In the genomic region with DNA sequence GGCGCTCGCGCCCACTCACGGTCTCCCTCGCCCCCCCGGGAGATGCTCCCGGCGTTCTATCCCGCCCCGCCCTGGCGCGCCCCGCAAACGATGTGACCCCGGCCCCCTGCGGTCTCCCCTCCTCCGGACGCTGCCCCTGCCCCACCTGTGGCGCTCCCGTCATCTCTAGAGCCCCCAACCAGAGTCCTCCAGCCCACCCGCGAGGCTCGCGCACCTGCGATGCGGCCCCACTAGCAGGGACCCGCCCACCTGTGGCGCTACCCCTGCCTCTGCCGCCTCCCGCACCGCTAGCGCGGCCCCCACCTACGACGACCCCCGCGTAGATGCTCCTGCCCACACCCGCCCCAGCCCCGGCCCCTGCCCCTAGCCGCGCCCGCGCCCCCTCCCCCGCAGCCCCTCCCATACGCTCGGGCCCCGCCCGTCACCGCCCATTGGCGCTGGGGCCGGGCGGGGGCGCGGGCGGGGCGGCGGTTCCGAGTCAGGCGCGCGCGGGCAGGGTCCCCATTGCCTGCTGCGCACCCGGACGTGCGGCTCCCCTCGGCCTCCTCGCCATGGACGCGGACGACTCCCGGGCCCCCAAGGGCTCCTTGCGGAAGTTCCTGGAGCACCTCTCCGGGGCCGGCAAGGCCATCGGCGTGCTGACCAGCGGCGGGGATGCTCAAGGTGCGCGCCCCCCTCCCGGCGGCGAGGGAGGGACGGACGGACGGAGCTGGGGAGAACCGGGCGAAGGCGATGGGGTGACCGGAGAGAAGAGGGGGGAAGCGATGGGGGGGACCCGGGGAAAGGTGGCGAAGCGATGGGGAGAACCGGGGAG, we compare ENCODE assay signal across 8 cellular contexts. TPM values are rescaled to one million over a fixed set of nuclear protein-coding genes. Genes with fewer than 3 reads are reported as not detected.
DNase-seq lines count a peak whose midpoint lies in the region; ATAC-seq, FAIRE-seq and TF ChIP-seq lines count a peak whose summit lies in the region.

A gene (plus strand): TSS at position 504 of the 814 bp plus-strand sequence. CDS start 48 bp downstream, at position 552.

- H3K79me2 ChIP-seq in HepG2 (ENCODE audit: insufficient read depth, low read length) = no peaks in the 10 kb centered on the region

- BruUV-seq in HepG2 (replicated peaks; lab: Mats Ljungman, UMichigan) = no TSS peak

- no peaks in the 10 kb centered on the region for H3K36me3 ChIP-seq in HepG2 (replicated peaks in 1 of 2; ENCODE audit: control insufficient read depth in 1 of 2, insufficient read depth in 2 of 2, low read length in 2 of 2)

- CTCF ChIA-PET in CD4-positive, alpha-beta T cell (lab: Charles Lee) = no interaction called here
- CTCF ChIA-PET in activated B cell treated with CpG ODN at 0.5 μM for 24 hours (lab: Charles Lee) (no interaction called here), HepG2 (lab: Yijun Ruan, JAX; ENCODE audit: low intra/inter-chr PET ratio, low total read pairs) (no interaction called here)

- WGBS in HepG2 (ENCODE audit: low lambda C conversion rate) = 52% methylated on average over 65 of the region's 96 CpGs

- H3K27ac Mint-ChIP-seq in CD4-positive, alpha-beta T cell = peak within 1 kb of the TSS; percentile 74
- peak within 1 kb of the TSS; percentile 50 for H3K27ac Mint-ChIP-seq in activated B cell treated with CpG ODN at 0.5 μM for 24 hours

- no peaks in the 10 kb centered on the region for H3K9me3 ChIP-seq in CD4-positive, alpha-beta T cell (ENCODE audit: control insufficient read depth, low read length)
- no peaks in the 10 kb centered on the region for H3K9me3 ChIP-seq in HepG2 (ENCODE audit: low read length)

- no peak for TF ChIP-seq CTCF in CD4-positive, alpha-beta T cell (IDR thresholded peaks at IDR 0.05)
- TF ChIP-seq CTCF in activated B cell treated with CpG ODN at 0.5 μM for 24 hours (IDR thresholded peaks at IDR 0.05) (no peak), HepG2 (CRISPR knock-in tag; IDR thresholded peaks at IDR 0.05) (no peak)

- POLR2A ChIA-PET in CD4-positive, alpha-beta T cell (lab: Charles Lee) = interaction anchor here (0.6 to 1.1 kb wide), 3 partner anchors 8 to 105 kb away, joined by 3 to 6 read pairs (median 3); a partner anchor contains a TSS
- POLR2A ChIA-PET in activated B cell treated with CpG ODN at 0.5 μM for 24 hours (lab: Charles Lee) = no interaction called here
- POLR2A ChIA-PET in HepG2 (lab: Yijun Ruan, JAX) = no interaction called here

- H3K9ac ChIP-seq in HepG2 (ENCODE audit: insufficient read depth, low read depth, low read length) = no peak within 1 kb of the TSS

- TF ChIP-seq EP300 in HepG2 (IDR thresholded peaks at IDR 0.05; ENCODE audit: low read depth in 2 of 2, low read length in 2 of 2) = no peak
- TF ChIP-seq EP300 in HepG2 (CRISPR knock-in tag; IDR thresholded peaks at IDR 0.05; ENCODE audit: borderline replicate concordance) = no peak

- ATAC-seq in CD4-positive, alpha-beta T cell (ENCODE audit: poor library complexity) = peak; percentile 69
- peak; percentile 44 for ATAC-seq in GM19395 (IDR thresholded peaks at IDR 0.05; ENCODE audit: unreplicated experiment)
- ATAC-seq in activated B cell treated with CpG ODN at 0.5 μM for 24 hours (ENCODE audit: low read depth) = peak; percentile 66
- ATAC-seq in HepG2 = peak; percentile 21; the same call in 1 of the 3 replicates

- peak within 1 kb of the TSS; percentile 94 for H3K4me3 Mint-ChIP-seq in CD4-positive, alpha-beta T cell
- H3K4me3 Mint-ChIP-seq in activated B cell treated with CpG ODN at 0.5 μM for 24 hours = peak within 1 kb of the TSS; percentile 90

- no peak within 1 kb of the TSS for H2AFZ ChIP-seq in HepG2 (ENCODE audit: low read length)

- in situ Hi-C loops in HepG2 (cut with HindIII; ENCODE audit: extremely low pct_ligation_motif_present, low pct_unique_long_range_greater_than_20kb) = no loop called here

- no peaks in the 10 kb centered on the region for H3K9me3 Mint-ChIP-seq in CD4-positive, alpha-beta T cell
- no peaks in the 10 kb centered on the region for H3K9me3 Mint-ChIP-seq in activated B cell treated with CpG ODN at 0.5 μM for 24 hours

- no peak for TF ChIP-seq RAD21 in HepG2 (CRISPR knock-in tag; IDR thresholded peaks at IDR 0.05)

- TF ChIP-seq POLR2A in HepG2 (IDR thresholded peaks at IDR 0.05; ENCODE audit: insufficient read depth in 1 of 2, low read depth in 2 of 2, low read length in 2 of 2) = no peak

- H4K20me1 ChIP-seq in HepG2 (ENCODE audit: insufficient read depth, low read length) = no peaks in the 10 kb centered on the region

- H3K27me3 Mint-ChIP-seq in CD4-positive, alpha-beta T cell = no peaks in the 10 kb centered on the region
- H3K27me3 Mint-ChIP-seq in activated B cell treated with CpG ODN at 0.5 μM for 24 hours = no peaks in the 10 kb centered on the region

- H3K4me1 Mint-ChIP-seq in CD4-positive, alpha-beta T cell (ENCODE audit: low read depth) = peaks cover 19% of the 10 kb centered on the region
- H3K4me1 Mint-ChIP-seq in activated B cell treated with CpG ODN at 0.5 μM for 24 hours = peaks cover 34% of the 10 kb centered on the region

- H3K4me1 ChIP-seq in HepG2 (ENCODE audit: insufficient read depth, low read length) = no peaks in the 10 kb centered on the region

- intact Hi-C loops in CD4-positive, alpha-beta T cell (cut with DNase I, micrococcal nuclease) = loop anchor here in 1 of 2 experiments (2.0 kb wide), 1 partner anchor 106 kb away; a partner anchor contains a TSS
- intact Hi-C loops in activated B cell treated with CpG ODN at 0.5 μM for 24 hours (cut with micrococcal nuclease) = loop anchor here (10.0 kb wide), 1 partner anchor 1332 kb away; a partner anchor contains a TSS
- intact Hi-C loops in HepG2 (cut with micrococcal nuclease; ENCODE audit: unreplicated experiment) = no loop called here

- H3K27me3 ChIP-seq in CD4-positive, alpha-beta T cell (ENCODE audit: control insufficient read depth, insufficient read depth, low read length) = no peaks in the 10 kb centered on the region
- H3K27me3 ChIP-seq in HepG2 (ENCODE audit: control insufficient read depth in 1 of 2, insufficient read depth in 2 of 2, low read length in 2 of 2) = peaks cover 0 to 8% of the 10 kb centered on the region in 2 experiments; a peak in 2 of 5 replicates

- H3K4me3 ChIP-seq in HepG2 (replicated peaks in 1 of 3; ENCODE audit: insufficient read depth in 1 of 3, low read depth in 2 of 3, low read length in 3 of 3) = peak within 1 kb of the TSS; percentile 21 to 61 (median 60); a peak in 5 of 6 replicates

- H3K4me2 ChIP-seq in HepG2 (ENCODE audit: low read depth, low read length) = peak within 1 kb of the TSS; percentile 47; the same call in 1 of the 2 replicates

- peak within 1 kb of the TSS; percentile 29 for H3K27ac ChIP-seq in CD4-positive, alpha-beta T cell (ENCODE audit: low read depth, low read length)
- no peak within 1 kb of the TSS for H3K27ac ChIP-seq in HepG2 (ENCODE audit: extremely low read length, insufficient read depth, low read length)

- peak; percentile 35 to 68 (median 45) for DNase-seq in CD4-positive, alpha-beta T cell
- DNase-seq in HK-2 (ENCODE audit: unreplicated experiment) = peak; percentile 46
- peak; percentile 63 for DNase-seq in activated B cell treated with CpG ODN at 0.5 μM for 24 hours
- peak; percentile 60 for DNase-seq in cerebellum (ENCODE audit: low spot score)
- no peak for DNase-seq in HepG2 (ENCODE audit: low spot score)
- DNase-seq in stimulated activated CD4-positive, alpha-beta T cell treated with anti-CD3 and anti-CD28 coated beads, Interleukin-4, amount 100 ng/mL, for 48 hours (ENCODE audit: low read depth in 2 of 2) = peak; percentile 58 to 59
- DNase-seq in NCI-H2081 treated with DMSO at 0.1 percent for 48 hours (lab: John Stamatoyannopoulos, UW) = no peak

- H3K36me3 Mint-ChIP-seq in CD4-positive, alpha-beta T cell (ENCODE audit: low read depth) = peaks cover 8% of the 10 kb centered on the region
- peaks cover 12% of the 10 kb centered on the region for H3K36me3 Mint-ChIP-seq in activated B cell treated with CpG ODN at 0.5 μM for 24 hours (ENCODE audit: low read depth)

- FAIRE-seq in HepG2 (lab: Jason Lieb, UNC) = no peak

TF ChIP-seq in HepG2, 621 proteins besides CTCF, POLR2A, EP300 and RAD21 (continues in another document):
- TF ChIP-seq HNRNPK (IDR thresholded peaks at IDR 0.05; ENCODE audit: low read depth, low read length, poor library complexity, severe bottlenecking) = peak; percentile 61
- TF ChIP-seq ZNF20 (CRISPR knock-in tag; IDR thresholded peaks at IDR 0.05) = no peak

RNA-seq across cellular contexts. Expression of the gene that starts here (rescaled TPM):
- 10 to 100 TPM; 32.2 to 38.9 TPM for total RNA-seq in CD4-positive, alpha-beta T cell
- total RNA-seq in activated B cell treated with CpG ODN at 0.5 μM for 24 hours (42.8 and 44.7 TPM in 2 replicates), cerebellum (37.7 TPM), HepG2 (2016; rRNA removed; fragmentation: Illumina TruSeq; extraction: Trizol) (0.80 and 1.3 TPM in 2 replicates)
- 0.26 and 0.51 TPM in 2 replicates for total RNA-seq in HepG2 (2016; cell fraction: cytosol; rRNA removed; fragmentation: Illumina TruSeq; extraction: Trizol; ENCODE audit: low read depth)
- 0.52 and 0.78 TPM in 2 replicates for total RNA-seq in HepG2 (2016; cell fraction: insoluble cytoplasmic fraction; rRNA removed; fragmentation: Illumina TruSeq; extraction: Trizol)
- total RNA-seq in HepG2 (2016; cell fraction: membrane; rRNA removed; fragmentation: Illumina TruSeq; extraction: Trizol) = 0.72 and 1.1 TPM in 2 replicates
- 1.5 and 2.3 TPM in 2 replicates for total RNA-seq in HepG2 (2016; cell fraction: nucleus; rRNA removed; fragmentation: Illumina TruSeq; extraction: Trizol)
- polyA plus RNA-seq in HepG2 (2011; rRNA removed) = 1.9 and 2.4 TPM in 2 replicates
- 1.1 and 2.1 TPM in 2 replicates for polyA plus RNA-seq in HepG2 (2011; cell fraction: cytosol; rRNA removed)
- 4.2 and 9.0 TPM in 2 replicates for polyA plus RNA-seq in HepG2 (2011; cell fraction: nucleus; rRNA removed)
- 1.1 and 1.3 TPM in 2 replicates for polyA plus RNA-seq in HepG2 (2012)
- 0.06 and 0.10 TPM in 2 replicates for polyA plus RNA-seq in HepG2 (2016; cell fraction: cytosol; fragmentation: Illumina TruSeq; extraction: Trizol; ENCODE audit: low read depth)
- polyA plus RNA-seq in HepG2 (2016; cell fraction: insoluble cytoplasmic fraction; fragmentation: Illumina TruSeq; extraction: Trizol; ENCODE audit: low read depth) = 0.36 and 0.66 TPM in 2 replicates
- 0.11 and 0.49 TPM in 2 replicates for polyA plus RNA-seq in HepG2 (2016; cell fraction: membrane; fragmentation: Illumina TruSeq; extraction: Trizol; ENCODE audit: low read depth)
- polyA plus RNA-seq in HepG2 (2016; cell fraction: nucleus; fragmentation: Illumina TruSeq; extraction: Trizol; ENCODE audit: insufficient read depth, low read depth) = 0.51 and 1.1 TPM in 2 replicates
- 4.4 and 87.6 TPM in 2 replicates for polyA minus RNA-seq in HepG2 (2011; rRNA and poly(A)+ RNA removed; ENCODE audit: low replicate concordance)
- 2.4 and 2.7 TPM in 2 replicates for polyA minus RNA-seq in HepG2 (2011; cell fraction: cytosol; rRNA and poly(A)+ RNA removed)
- polyA minus RNA-seq in HepG2 (2011; cell fraction: nucleus; rRNA and poly(A)+ RNA removed) = 1.5 and 3.5 TPM in 2 replicates

Comparison
In these comparisons a context has a peak if more than half of its experiments do, and no peak if none do; other contexts are left out.
1. RNA of the gene that starts here (total RNA-seq): 42.8 to 44.7 TPM in activated B cell treated with CpG ODN at 0.5 μM for 24 hours, 32.2 to 38.9 TPM in CD4-positive, alpha-beta T cell and 37.7 TPM in cerebellum (single experiment); 0.26 to 2.3 TPM in HepG2; every median in the first group is over 4 times any median in the second.
2. DNase-seq: peak in CD4-positive, alpha-beta T cell (10 of 10), HK-2 (single experiment), activated B cell treated with CpG ODN at 0.5 μM for 24 hours (single experiment), cerebellum (single experiment) and stimulated activated CD4-positive, alpha-beta T cell treated with anti-CD3 and anti-CD28 coated beads, Interleukin-4, amount 100 ng/mL, for 48 hours (2 of 2); none in HepG2 (single experiment) and NCI-H2081 treated with DMSO at 0.1 percent for 48 hours (single experiment).
3. Peak in every context shown above with its lines, with median percentiles within 50 percentile points of each other: ATAC-seq.